18 cellular contexts compared by ENCODE assay signal in genomic region chr10:131247873-131248272, GRCh38.
DNase-seq lines count a peak whose midpoint lies in the region; ATAC-seq, FAIRE-seq and TF ChIP-seq lines count a peak whose summit lies in the region.
"Had no signal": no experiment of that assay in that cellular context is flagged by ENCODE, and none has a peak within 500 bp of the region (broad histone marks: within the 10 kb centered on the region; RNA-seq: fewer than 3 reads in every experiment).

No MANE protein-coding gene starts in this region.

- H3K9ac ChIP-seq in BLaER1 treated with 17β-estradiol and CSF1 and Interleukin-3, amounts not matched to agents 10 nM and 100 nM, result peak overlapping the region in 4 of 11 experiments; percentile 36 to 77 (median 67); a peak in 5 of 22 replicates
- no peak overlapping the region for H3K9ac ChIP-seq in neuronal stem cell (ENCODE audit: low read depth, low read length, poor library complexity)

- H3K9me3 ChIP-seq in BLaER1 treated with 17β-estradiol and CSF1 and Interleukin-3, amounts not matched to agents 10 nM and 100 nM (replicated peaks in 1 of 11), result peaks cover 0 to 8% (median 0%) of the 10 kb centered on the region in 11 experiments; a peak in 2 of 22 replicates
- H3K9me3 ChIP-seq in neuronal stem cell (replicated peaks in 1 of 2; ENCODE audit: control insufficient read depth in 2 of 2, insufficient read depth in 1 of 2, low read depth in 1 of 2, low read length in 2 of 2), result no peaks in the 10 kb centered on the region
- H3K9me3 ChIP-seq: Caco-2 had no signal

- no peak overlapping the region for H2BK15ac ChIP-seq in neuronal stem cell (ENCODE audit: low read length)

- H3K4me1 ChIP-seq in BLaER1 treated with 17β-estradiol and CSF1 and Interleukin-3, amounts not matched to agents 10 nM and 100 nM, result peaks cover 79 to 100% (median 100%) of the 10 kb centered on the region in 10 experiments
- peaks cover 0 to 13% of the 10 kb centered on the region in 2 donors for H3K4me1 ChIP-seq in neuronal stem cell (ENCODE audit: control insufficient read depth in 2 of 2, insufficient read depth in 1 of 2, low read depth in 1 of 2, low read length in 2 of 2)
- H3K4me1 ChIP-seq: Caco-2 had no signal

- peaks cover 0 to 25% (median 0%) of the 10 kb centered on the region in 11 experiments; a peak in 5 of 22 replicates for H3K27me3 ChIP-seq in BLaER1 treated with 17β-estradiol and CSF1 and Interleukin-3, amounts not matched to agents 10 nM and 100 nM
- no peaks in the 10 kb centered on the region for H3K27me3 ChIP-seq in bronchial epithelial cell (ENCODE audit: control insufficient read depth, insufficient read depth, low read length)
- no peaks in the 10 kb centered on the region for H3K27me3 ChIP-seq in neuronal stem cell (ENCODE audit: control insufficient read depth in 3 of 3, insufficient read depth in 3 of 3, low read depth in 1 of 3, low read length in 3 of 3)

- H4K91ac ChIP-seq in neuronal stem cell (ENCODE audit: low read depth, low read length, poor library complexity), result peak overlapping the region; percentile 86

- H3K36me3 ChIP-seq in BLaER1 treated with 17β-estradiol and CSF1 and Interleukin-3, amounts not matched to agents 10 nM and 100 nM, result peaks cover 0 to 4% (median 0%) of the 10 kb centered on the region in 11 experiments; a peak in 2 of 22 replicates
- H3K36me3 ChIP-seq in bronchial epithelial cell (ENCODE audit: control insufficient read depth, insufficient read depth, low read length) (no peaks in the 10 kb centered on the region), neuronal stem cell (replicated peaks in 1 of 2; ENCODE audit: control insufficient read depth in 2 of 2, insufficient read depth in 2 of 2, low read length in 2 of 2) (no peaks in the 10 kb centered on the region)

- peak overlapping the region in 2 of 10 experiments; percentile 54 to 60; a peak in 3 of 20 replicates for H3K4me3 ChIP-seq in BLaER1 treated with 17β-estradiol and CSF1 and Interleukin-3, amounts not matched to agents 10 nM and 100 nM
- H3K4me3 ChIP-seq in bronchial epithelial cell (ENCODE audit: low read depth, low read length) (no peak overlapping the region), neuronal stem cell (ENCODE audit: low read length in 2 of 2) (no peak overlapping the region)
- H3K4me3 ChIP-seq: K562 had no signal

- no peak overlapping the region for H3K18ac ChIP-seq in neuronal stem cell (ENCODE audit: low read length)

- H3K4ac ChIP-seq in neuronal stem cell (ENCODE audit: low read length), result no peak overlapping the region

- H2BK120ac ChIP-seq in neuronal stem cell (ENCODE audit: low read depth, low read length), result no peak overlapping the region

- no peak overlapping the region for H2BK12ac ChIP-seq in neuronal stem cell (ENCODE audit: low read length)

- no peak overlapping the region for H2AFZ ChIP-seq in neuronal stem cell (ENCODE audit: low read length)

- H2BK5ac ChIP-seq in neuronal stem cell (ENCODE audit: low read length), result no peak overlapping the region

- no peak for ATAC-seq in HG02678 (IDR thresholded peaks at IDR 0.05; ENCODE audit: unreplicated experiment)
- ATAC-seq: K562 had no signal

- FAIRE-seq in bronchial epithelial cell (lab: Jason Lieb, UNC) (peak; percentile 96), urothelium cell line (lab: Jason Lieb, UNC) (peak; percentile 77)
- FAIRE-seq: GM12892, GM18507, K562 had no signal

- peak overlapping the region in 10 of 11 experiments; percentile 73 to 99 (median 89); a peak in 18 of 22 replicates for H3K4me2 ChIP-seq in BLaER1 treated with 17β-estradiol and CSF1 and Interleukin-3, amounts not matched to agents 10 nM and 100 nM
- H3K4me2 ChIP-seq in neuronal stem cell (ENCODE audit: insufficient read depth, low read length, poor library complexity, severe bottlenecking), result no peak overlapping the region

- H3K14ac ChIP-seq in neuronal stem cell (ENCODE audit: low read length), result peak overlapping the region; percentile 14

- no peak overlapping the region for H4K8ac ChIP-seq in neuronal stem cell (ENCODE audit: low read depth, low read length)

- H3K27ac ChIP-seq in BLaER1 treated with 17β-estradiol and CSF1 and Interleukin-3, amounts not matched to agents 10 nM and 100 nM, result peak overlapping the region in 7 of 11 experiments; percentile 24 to 80 (median 59); a peak in 11 of 22 replicates
- H3K27ac ChIP-seq in neuronal stem cell (replicated peaks; ENCODE audit: low read length), result no peak overlapping the region
- H3K27ac ChIP-seq: C4-2B had no signal

- no peak for DNase-seq in bronchial epithelial cell (ENCODE audit: low read depth)
- DNase-seq in neuronal stem cell (ENCODE audit: low spot score), result no peak
- DNase-seq in urothelium cell line (ENCODE audit: low spot score), result no peak
- no peak for DNase-seq in activated CD4-positive, alpha-beta T cell treated with anti-CD3 and anti-CD28 coated beads, Interleukin-2, amount 50 U/mL, for 48 hours
- no peak for DNase-seq in activated CD8-positive, alpha-beta memory T cell treated with anti-CD3 and anti-CD28 coated beads, Interleukin-2, amount 50 U/mL, for 48 hours
- DNase-seq: Caco-2; CD4-positive, alpha-beta T cell; DMS153; DMS79; GDM1; GOT3; H9 had no signal

- no peaks in the 10 kb centered on the region for H3K79me1 ChIP-seq in neuronal stem cell (ENCODE audit: low read depth, low read length)

- WGBS in neuronal stem cell (ENCODE audit: extremely low coverage in 2 of 2, insufficient read length in 2 of 2, insufficient replicate concordance in 1 of 2), 2 donors, result 100% methylated on average over 1 of the region's 6 CpGs

- TF ChIP-seq CTCF in bronchial epithelial cell (IDR thresholded peaks at IDR 0.05; ENCODE audit: insufficient read depth, low read length, severe bottlenecking), result no peak

- H4K20me1 ChIP-seq in BLaER1 treated with 17β-estradiol and CSF1 and Interleukin-3, amounts not matched to agents 10 nM and 100 nM, result no peaks in the 10 kb centered on the region

- no peak overlapping the region for H3K23ac ChIP-seq in neuronal stem cell (ENCODE audit: low read depth, low read length, poor library complexity)

- no peak overlapping the region for H2AK5ac ChIP-seq in neuronal stem cell (ENCODE audit: low read depth, low read length)
